Comparison of ENCODE assay signal across 15 cellular contexts in genomic region chr21:39326607-39327307, GRCh38. TPM values are rescaled to one million over a fixed set of nuclear protein-coding genes. Genes with fewer than 3 reads are reported as not detected.
DNase-seq lines count a peak whose midpoint lies in the region; ATAC-seq and TF ChIP-seq lines count a peak whose summit lies in the region.
"Had no signal": no experiment of that assay in that cellular context is flagged by ENCODE, and none has a peak within 500 bp of the region (broad histone marks: within the 10 kb centered on the region; RNA-seq: fewer than 3 reads in every experiment).

No MANE protein-coding gene starts in this region.

- H3K27ac Mint-ChIP-seq in WTC11: no peak overlapping the region
- H3K27ac Mint-ChIP-seq: CD4-positive, CD25-positive, alpha-beta regulatory T cell had no signal

- H3K4me2 ChIP-seq in DOHH2 (ENCODE audit: low read length): no peak overlapping the region
- H3K4me2 ChIP-seq: BLaER1 treated with 17β-estradiol and CSF1 and Interleukin-3, amounts not matched to agents 10 nM and 100 nM had no signal

- H3K27me3 Mint-ChIP-seq in WTC11 (ENCODE audit: low read depth): no peaks in the 10 kb centered on the region; the same call in 1 of the 2 replicates

- peak overlapping the region; percentile 41 for H3K27ac ChIP-seq in DOHH2 (ENCODE audit: low read depth, low read length)
- no peak overlapping the region for H3K27ac ChIP-seq in coronary artery
- H3K27ac ChIP-seq: BLaER1 treated with 17β-estradiol and CSF1 and Interleukin-3, amounts not matched to agents 10 nM and 100 nM; HL-60 had no signal

- no peaks in the 10 kb centered on the region for H3K36me3 Mint-ChIP-seq in WTC11
- H3K36me3 Mint-ChIP-seq: CD4-positive, CD25-positive, alpha-beta regulatory T cell had no signal

- H3K4me3 ChIP-seq in DOHH2 (ENCODE audit: low read length): no peak overlapping the region
- no peak overlapping the region for H3K4me3 ChIP-seq in H7 (ENCODE audit: insufficient read depth, low read depth, low read length)
- H3K4me3 ChIP-seq in coronary artery: no peak overlapping the region
- H3K4me3 ChIP-seq: BLaER1 treated with 17β-estradiol and CSF1 and Interleukin-3, amounts not matched to agents 10 nM and 100 nM had no signal

- peaks cover 8% of the 10 kb centered on the region; the same call in 1 of the 2 replicates for H3K4me1 Mint-ChIP-seq in WTC11
- H3K4me1 Mint-ChIP-seq: CD4-positive, CD25-positive, alpha-beta regulatory T cell had no signal

- H3K36me3 ChIP-seq in DOHH2 (ENCODE audit: control insufficient read depth, low read length) (no peaks in the 10 kb centered on the region), H7 (replicated peaks; ENCODE audit: control insufficient read depth, insufficient read depth, low read length) (no peaks in the 10 kb centered on the region)
- H3K36me3 ChIP-seq: BLaER1 treated with 17β-estradiol and CSF1 and Interleukin-3, amounts not matched to agents 10 nM and 100 nM had no signal

- no peak for TF ChIP-seq CTCF in DOHH2 (IDR thresholded peaks at IDR 0.05; ENCODE audit: low read depth, low read length, poor library complexity, severe bottlenecking)
- TF ChIP-seq CTCF in WTC11 (IDR thresholded peaks at IDR 0.05): no peak
- no peak for TF ChIP-seq CTCF in coronary artery (IDR thresholded peaks at IDR 0.05)

- H3K9me3 Mint-ChIP-seq in WTC11: peaks cover 5% of the 10 kb centered on the region
- H3K9me3 Mint-ChIP-seq: CD4-positive, CD25-positive, alpha-beta regulatory T cell had no signal

- CTCF ChIA-PET in WTC11 (lab: Charles Lee): interaction anchor here (0.6 to 1.0 kb wide), 2 partner anchors 17 to 54 kb away, joined by 3 read pairs; a partner anchor contains a TSS

- H3K4me3 Mint-ChIP-seq in WTC11: no peak overlapping the region
- H3K4me3 Mint-ChIP-seq: CD4-positive, CD25-positive, alpha-beta regulatory T cell had no signal

- H3K9me3 ChIP-seq in DOHH2 (ENCODE audit: control insufficient read depth, insufficient read depth, low read length): no peaks in the 10 kb centered on the region
- H3K9me3 ChIP-seq: BLaER1 treated with 17β-estradiol and CSF1 and Interleukin-3, amounts not matched to agents 10 nM and 100 nM had no signal

- peak; percentile 56 for ATAC-seq in WTC11
- ATAC-seq in HG02798 (IDR thresholded peaks at IDR 0.05; ENCODE audit: poor library complexity, unreplicated experiment): no peak
- ATAC-seq: HCT116 had no signal

- H4K20me1 ChIP-seq in DOHH2 (ENCODE audit: control insufficient read depth, insufficient read depth, low read depth, low read length): no peaks in the 10 kb centered on the region
- H4K20me1 ChIP-seq: BLaER1 treated with 17β-estradiol and CSF1 and Interleukin-3, amounts not matched to agents 10 nM and 100 nM had no signal

- no peaks in the 10 kb centered on the region for H3K9me2 ChIP-seq in DOHH2 (replicated peaks; ENCODE audit: control insufficient read depth, low read length)

- DNase-seq in H7 (peak; percentile 32), WTC11 (ENCODE audit: low spot score) (no peak), iPS-NIHi11 (ENCODE audit: low spot score) (peak; percentile 18), coronary artery (ENCODE audit: low spot score) (no peak), NAMALWA (ENCODE audit: low spot score) (no peak), activated T-cell treated with anti-CD3 and anti-CD28 coated beads for 4 hours (no peak)
- DNase-seq: ACHN; CD4-positive, CD25-positive, alpha-beta regulatory T cell; DMS53; GDM1 had no signal

- H3K27me3 ChIP-seq in DOHH2 (ENCODE audit: control insufficient read depth, low read length) (no peaks in the 10 kb centered on the region), H7 (ENCODE audit: control insufficient read depth, insufficient read depth, low read length) (no peaks in the 10 kb centered on the region)
- H3K27me3 ChIP-seq: BLaER1 treated with 17β-estradiol and CSF1 and Interleukin-3, amounts not matched to agents 10 nM and 100 nM had no signal

- POLR2A ChIA-PET in WTC11 (lab: Charles Lee): interaction anchor here (2.0 kb wide), 1 partner anchor 22 kb away, joined by 6 read pairs; the partner anchor contains the start of gene HMGN1

- H3K79me2 ChIP-seq in DOHH2 (ENCODE audit: control insufficient read depth, low read length): peaks cover 2% of the 10 kb centered on the region; the same call in 1 of the 2 replicates

- peaks cover 89% of the 10 kb centered on the region for H3K4me1 ChIP-seq in DOHH2 (ENCODE audit: control insufficient read depth, low read length)
- H3K4me1 ChIP-seq: BLaER1 treated with 17β-estradiol and CSF1 and Interleukin-3, amounts not matched to agents 10 nM and 100 nM had no signal

- H3F3A ChIP-seq in DOHH2 (ENCODE audit: control insufficient read depth, insufficient read depth): peaks cover 31% of the 10 kb centered on the region

TF ChIP-seq in WTC11, 78 proteins besides CTCF, POLR2A, EP300 and RAD21:
- TF ChIP-seq GTF2I (CRISPR knock-in tag; conservative IDR thresholded peaks at IDR 0.05): peak; percentile 81; the same call in 1 of the 2 replicates
- TF ChIP-seq ZNF425 (CRISPR knock-in tag; conservative IDR thresholded peaks at IDR 0.05): no peak
- no peak for TF ChIP-seq NR1H2 (CRISPR knock-in tag; IDR thresholded peaks at IDR 0.05)

RNA-seq across cellular contexts. Expression of gene BRWD1, which starts 13.3 kb away (rescaled TPM):
- total RNA-seq in H7 (2014; rRNA removed; shearing (Covaris generic)): 33.5 and 51.2 TPM in 2 replicates
- total RNA-seq in WTC11 (2021): 48.8 to 53.3 TPM (median 52.5 TPM) in 3 replicates

RNA-seq across cellular contexts. Expression of gene HMGN1, which starts 22.1 kb away (rescaled TPM):
- 310 and 389 TPM in 2 replicates for total RNA-seq in H7 (2014; rRNA removed; shearing (Covaris generic))
- total RNA-seq in WTC11 (2021): 469 to 522 TPM (median 522 TPM) in 3 replicates

Comparison
In these comparisons a context has a peak if more than half of its experiments do, and no peak if none do; other contexts are left out.
1. DNase-seq: peak in H7 (single experiment) and iPS-NIHi11 (single experiment); none in WTC11 (single experiment), coronary artery (single experiment), NAMALWA (single experiment) and activated T-cell treated with anti-CD3 and anti-CD28 coated beads for 4 hours (single experiment).